ENCODE assay signal across 5 cellular contexts in genomic region chr14:34505124-34505491, GRCh38. TPM values are rescaled to one million over a fixed set of nuclear protein-coding genes. Genes with fewer than 3 reads are reported as not detected.
DNase-seq lines count a peak whose midpoint lies in the region; ATAC-seq, FAIRE-seq and TF ChIP-seq lines count a peak whose summit lies in the region.
"Not testable (repeated sequence)": the region's sequence is repeated elsewhere in the genome, so short reads cannot be mapped to it uniquely, and the experiment has no call there.

No MANE protein-coding gene starts in this region.

- H3K9ac ChIP-seq in duodenal mucosa (ENCODE audit: low read depth in 1 of 2, low read length in 2 of 2); HepG2 (ENCODE audit: insufficient read depth, low read depth, low read length); mucosa of rectum (ENCODE audit: low read depth in 1 of 2, low read length in 2 of 2): not testable (repeated sequence)

- TF ChIP-seq POLR2A in Peyer's patch (IDR thresholded peaks at IDR 0.05); HepG2 (IDR thresholded peaks at IDR 0.05; ENCODE audit: insufficient read depth in 1 of 2, low read depth in 2 of 2, low read length in 2 of 2); transverse colon (IDR thresholded peaks at IDR 0.05): not testable (repeated sequence)

- in situ Hi-C loops in HepG2 (cut with HindIII; ENCODE audit: extremely low pct_ligation_motif_present, low pct_unique_long_range_greater_than_20kb); transverse colon (cut with MboI; ENCODE audit: low pct_ligation_motif_present in 1 of 4, low pct_unique_long_range_greater_than_20kb in 1 of 4, low sequenced_read_pairs in 3 of 4): not testable (repeated sequence)

- not testable (repeated sequence) for FAIRE-seq in HepG2 (lab: Jason Lieb, UNC)

- TF ChIP-seq EP300 in HepG2 (IDR thresholded peaks at IDR 0.05; ENCODE audit: low read depth in 2 of 2, low read length in 2 of 2); HepG2 (CRISPR knock-in tag; IDR thresholded peaks at IDR 0.05; ENCODE audit: borderline replicate concordance); transverse colon (IDR thresholded peaks at IDR 0.05; ENCODE audit: low read depth): not testable (repeated sequence)

- H3K36me3 ChIP-seq in Peyer's patch; duodenal mucosa (ENCODE audit: control insufficient read depth in 1 of 2, insufficient read depth in 2 of 2, low read length in 2 of 2); HepG2 (replicated peaks in 1 of 2; ENCODE audit: control insufficient read depth in 1 of 2, insufficient read depth in 2 of 2, low read length in 2 of 2); mucosa of rectum (ENCODE audit: control insufficient read depth in 2 of 2, insufficient read depth in 2 of 2, low read length in 2 of 2); transverse colon: not testable (repeated sequence)

- not testable (repeated sequence) for ATAC-seq in HepG2

- 67% methylated on average over 5 of the region's 5 CpGs for WGBS in HepG2 (ENCODE audit: low lambda C conversion rate)
- WGBS in transverse colon (ENCODE audit: low coverage in 1 of 2), 2 donors, result 44 to 64% methylated on average over 1 to 5 of the region's 5 CpGs

- H3K27ac ChIP-seq in Peyer's patch (peak overlapping the region in 3 of 4 donors; percentile 52 to 81 (median 73)), duodenal mucosa (ENCODE audit: low read depth, low read length) (peak overlapping the region; percentile 56), mucosa of rectum (ENCODE audit: low read depth in 2 of 2, low read length in 2 of 2) (peak overlapping the region; percentile 71 to 77), transverse colon (peak overlapping the region; percentile 72 to 87 (median 78))
- H3K27ac ChIP-seq in HepG2 (ENCODE audit: extremely low read length, insufficient read depth, low read length), result not testable (repeated sequence)

- not testable (repeated sequence) for H3K9me3 ChIP-seq in Peyer's patch; duodenal mucosa (ENCODE audit: control insufficient read depth in 1 of 2, low read length in 2 of 2); HepG2 (ENCODE audit: low read length); mucosa of rectum (ENCODE audit: control insufficient read depth in 2 of 2, low read length in 2 of 2); transverse colon

- H4K20me1 ChIP-seq in HepG2 (ENCODE audit: insufficient read depth, low read length), result not testable (repeated sequence)

- TF ChIP-seq RAD21 in HepG2 (CRISPR knock-in tag; IDR thresholded peaks at IDR 0.05), result not testable (repeated sequence)

- not testable (repeated sequence) for H2AFZ ChIP-seq in HepG2 (ENCODE audit: low read length)

- H3K4me2 ChIP-seq in HepG2 (ENCODE audit: low read depth, low read length), result 0 out of 2 replicates have a peak overlapping the region, but pooled peaks have one; percentile 31

- H3K4me1 ChIP-seq in Peyer's patch (peaks cover 0 to 15% (median 0%) of the 10 kb centered on the region in 4 donors), duodenal mucosa (ENCODE audit: control insufficient read depth in 1 of 2, insufficient read depth in 2 of 2, low read length in 2 of 2) (peaks cover 11 to 14% of the 10 kb centered on the region in 2 donors), HepG2 (ENCODE audit: insufficient read depth, low read length) (peaks cover 35% of the 10 kb centered on the region), mucosa of rectum (ENCODE audit: control insufficient read depth in 2 of 2, insufficient read depth in 2 of 2, low read length in 2 of 2) (peaks cover 0 to 22% of the 10 kb centered on the region in 2 donors), transverse colon (peaks cover 0 to 26% (median 15%) of the 10 kb centered on the region in 4 donors)

- H3K79me2 ChIP-seq in HepG2 (ENCODE audit: insufficient read depth, low read length), result not testable (repeated sequence)

- CTCF ChIA-PET in HepG2 (lab: Yijun Ruan, JAX; ENCODE audit: low intra/inter-chr PET ratio, low total read pairs), result not testable (repeated sequence)

- intact Hi-C loops in HepG2 (cut with micrococcal nuclease; ENCODE audit: unreplicated experiment), result loop anchor here (5.0 kb wide), 1 partner anchor 1998 kb away; no protein-coding TSS in a partner anchor
- intact Hi-C loops in transverse colon (cut with DNase I; ENCODE audit: low total_unique reads), result not testable (repeated sequence)

- not testable (repeated sequence) for H3K4me3 ChIP-seq in Peyer's patch; duodenal mucosa (ENCODE audit: low read depth in 1 of 2, low read length in 2 of 2); HepG2 (replicated peaks in 1 of 3; ENCODE audit: insufficient read depth in 1 of 3, low read depth in 2 of 3, low read length in 3 of 3); mucosa of rectum (ENCODE audit: low read length in 2 of 2); transverse colon

- POLR2A ChIA-PET in HepG2 (lab: Yijun Ruan, JAX), result interaction anchor here (0.6 to 2.1 kb wide), 3 partner anchors 9 to 56 kb away, joined by 3 to 11 read pairs (median 5); no protein-coding TSS in a partner anchor

- not testable (repeated sequence) for BruUV-seq in HepG2 (replicated peaks; lab: Mats Ljungman, UMichigan)

- DNase-seq in Peyer's patch, result peak in 1 of 3 donors; percentile 39
- DNase-seq in HepG2 (ENCODE audit: low spot score); transverse colon: not testable (repeated sequence)

- TF ChIP-seq CTCF in Peyer's patch (IDR thresholded peaks at IDR 0.05); HepG2 (CRISPR knock-in tag; IDR thresholded peaks at IDR 0.05); transverse colon (IDR thresholded peaks at IDR 0.05): not testable (repeated sequence)

- H3K27me3 ChIP-seq in Peyer's patch; duodenal mucosa (ENCODE audit: control insufficient read depth in 1 of 2, insufficient read depth in 2 of 2, low read length in 2 of 2); HepG2 (ENCODE audit: control insufficient read depth in 1 of 2, insufficient read depth in 2 of 2, low read length in 2 of 2); mucosa of rectum (ENCODE audit: control insufficient read depth in 2 of 2, insufficient read depth in 2 of 2, low read length in 2 of 2); transverse colon: not testable (repeated sequence)

RNA-seq across cellular contexts. Expression of gene EAPP, which starts 34.4 kb away (rescaled TPM):
- 10 to 100 TPM; 27.2 to 52.0 (median 45.3) TPM for total RNA-seq in Peyer's patch
- 110 and 163 TPM in 2 replicates for total RNA-seq in HepG2 (2016; rRNA removed; fragmentation: Illumina TruSeq; extraction: Trizol)
- 16.4 and 17.4 TPM in 2 replicates for total RNA-seq in HepG2 (2016; cell fraction: cytosol; rRNA removed; fragmentation: Illumina TruSeq; extraction: Trizol; ENCODE audit: low read depth)
- 111 and 170 TPM in 2 replicates for total RNA-seq in HepG2 (2016; cell fraction: insoluble cytoplasmic fraction; rRNA removed; fragmentation: Illumina TruSeq; extraction: Trizol)
- 31.8 and 35.9 TPM in 2 replicates for total RNA-seq in HepG2 (2016; cell fraction: membrane; rRNA removed; fragmentation: Illumina TruSeq; extraction: Trizol)
- total RNA-seq in HepG2 (2016; cell fraction: nucleus; rRNA removed; fragmentation: Illumina TruSeq; extraction: Trizol), result 50.7 and 59.2 TPM in 2 replicates
- 57.8 and 68.7 TPM in 2 replicates for polyA plus RNA-seq in HepG2 (2011; rRNA removed)
- polyA plus RNA-seq in HepG2 (2011; cell fraction: cytosol; rRNA removed), result 33.0 and 55.6 TPM in 2 replicates
- polyA plus RNA-seq in HepG2 (2011; cell fraction: nucleus; rRNA removed), result 13.9 and 18.7 TPM in 2 replicates
- polyA plus RNA-seq in HepG2 (2012), result 52.5 and 74.2 TPM in 2 replicates
- 13.9 and 14.8 TPM in 2 replicates for polyA plus RNA-seq in HepG2 (2016; cell fraction: cytosol; fragmentation: Illumina TruSeq; extraction: Trizol; ENCODE audit: low read depth)
- 142 and 152 TPM in 2 replicates for polyA plus RNA-seq in HepG2 (2016; cell fraction: insoluble cytoplasmic fraction; fragmentation: Illumina TruSeq; extraction: Trizol; ENCODE audit: low read depth)
- 22.0 and 26.2 TPM in 2 replicates for polyA plus RNA-seq in HepG2 (2016; cell fraction: membrane; fragmentation: Illumina TruSeq; extraction: Trizol; ENCODE audit: low read depth)
- 50.5 and 52.0 TPM in 2 replicates for polyA plus RNA-seq in HepG2 (2016; cell fraction: nucleus; fragmentation: Illumina TruSeq; extraction: Trizol; ENCODE audit: insufficient read depth, low read depth)
- polyA minus RNA-seq in HepG2 (2011; rRNA and poly(A)+ RNA removed; ENCODE audit: low replicate concordance), result 11.0 and 20.1 TPM in 2 replicates
- 37.9 and 41.4 TPM in 2 replicates for polyA minus RNA-seq in HepG2 (2011; cell fraction: cytosol; rRNA and poly(A)+ RNA removed)
- polyA minus RNA-seq in HepG2 (2011; cell fraction: nucleus; rRNA and poly(A)+ RNA removed), result 48.5 and 48.9 TPM in 2 replicates
- 10 to 100 TPM; 16.1 to 83.6 (median 38.8) TPM for total RNA-seq in transverse colon

RNA-seq across cellular contexts. Expression of gene SPTSSA, which starts 43.1 kb away (rescaled TPM):
- total RNA-seq in Peyer's patch, result 10 to 100 TPM; 17.0 to 31.4 (median 21.7) TPM
- total RNA-seq in HepG2 (2016; rRNA removed; fragmentation: Illumina TruSeq; extraction: Trizol), result 19.1 and 26.6 TPM in 2 replicates
- total RNA-seq in HepG2 (2016; cell fraction: cytosol; rRNA removed; fragmentation: Illumina TruSeq; extraction: Trizol; ENCODE audit: low read depth), result 6.3 and 6.7 TPM in 2 replicates
- total RNA-seq in HepG2 (2016; cell fraction: insoluble cytoplasmic fraction; rRNA removed; fragmentation: Illumina TruSeq; extraction: Trizol), result 21.4 and 27.7 TPM in 2 replicates
- total RNA-seq in HepG2 (2016; cell fraction: membrane; rRNA removed; fragmentation: Illumina TruSeq; extraction: Trizol), result 21.8 and 22.7 TPM in 2 replicates
- 17.5 and 18.0 TPM in 2 replicates for total RNA-seq in HepG2 (2016; cell fraction: nucleus; rRNA removed; fragmentation: Illumina TruSeq; extraction: Trizol)
- 71.7 and 86.1 TPM in 2 replicates for polyA plus RNA-seq in HepG2 (2011; rRNA removed)
- 77.8 and 91.0 TPM in 2 replicates for polyA plus RNA-seq in HepG2 (2011; cell fraction: cytosol; rRNA removed)
- 27.9 and 29.6 TPM in 2 replicates for polyA plus RNA-seq in HepG2 (2011; cell fraction: nucleus; rRNA removed)
- polyA plus RNA-seq in HepG2 (2012), result 81.4 and 85.6 TPM in 2 replicates
- 19.6 and 23.2 TPM in 2 replicates for polyA plus RNA-seq in HepG2 (2016; cell fraction: cytosol; fragmentation: Illumina TruSeq; extraction: Trizol; ENCODE audit: low read depth)
- 98.4 and 103 TPM in 2 replicates for polyA plus RNA-seq in HepG2 (2016; cell fraction: insoluble cytoplasmic fraction; fragmentation: Illumina TruSeq; extraction: Trizol; ENCODE audit: low read depth)
- 54.7 and 54.8 TPM in 2 replicates for polyA plus RNA-seq in HepG2 (2016; cell fraction: membrane; fragmentation: Illumina TruSeq; extraction: Trizol; ENCODE audit: low read depth)
- 83.9 and 93.7 TPM in 2 replicates for polyA plus RNA-seq in HepG2 (2016; cell fraction: nucleus; fragmentation: Illumina TruSeq; extraction: Trizol; ENCODE audit: insufficient read depth, low read depth)
- polyA minus RNA-seq in HepG2 (2011; rRNA and poly(A)+ RNA removed; ENCODE audit: low replicate concordance), result 56.5 and 79.5 TPM in 2 replicates
- 35.3 and 39.6 TPM in 2 replicates for polyA minus RNA-seq in HepG2 (2011; cell fraction: cytosol; rRNA and poly(A)+ RNA removed)
- polyA minus RNA-seq in HepG2 (2011; cell fraction: nucleus; rRNA and poly(A)+ RNA removed), result 15.4 and 17.6 TPM in 2 replicates
- 10 to 100 TPM in 3 of 4 donors, 1 to 10 TPM in 1; 4.8 to 45.7 (median 28.4) TPM for total RNA-seq in transverse colon
